In the genomic region with DNA sequence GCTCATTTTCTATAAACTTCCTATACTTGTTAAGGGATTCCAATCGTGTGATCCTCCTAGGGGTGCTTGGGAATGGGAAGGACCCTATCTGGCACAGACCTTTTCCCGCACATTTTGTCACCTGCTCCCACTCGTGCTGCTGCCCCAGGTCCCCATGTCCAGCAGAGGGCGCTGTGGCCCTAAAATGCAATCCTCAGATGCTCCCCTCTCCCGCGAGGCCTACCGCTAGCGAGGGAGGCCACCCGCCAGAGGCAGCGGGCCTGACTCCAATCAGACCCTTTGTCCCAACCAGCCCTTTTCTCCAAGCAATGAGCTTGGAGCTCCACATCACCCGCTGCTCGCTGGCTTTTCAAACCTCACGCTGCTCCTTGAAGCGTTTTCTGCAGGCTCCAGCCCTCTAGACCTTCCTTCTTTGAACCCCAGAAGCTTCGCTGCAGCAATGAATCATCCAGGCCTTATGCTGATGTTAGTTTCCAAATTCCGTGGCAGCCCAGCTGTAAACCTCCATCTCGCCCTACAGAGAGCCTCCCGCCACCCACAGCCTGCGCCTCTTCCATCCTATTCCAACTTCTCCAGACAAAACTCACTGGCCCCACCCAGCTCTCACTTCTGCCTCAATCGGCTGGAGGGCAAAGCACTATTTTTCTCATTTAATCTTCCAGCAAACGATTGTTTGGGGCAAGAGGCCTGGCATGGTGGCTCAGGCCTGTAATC, we compare ENCODE assay signal across 8 cellular contexts. TPM values are rescaled to one million over a fixed set of nuclear protein-coding genes. Genes with fewer than 3 reads are reported as not detected.
DNase-seq lines count a peak whose midpoint lies in the region; ATAC-seq and TF ChIP-seq lines count a peak whose summit lies in the region.

No MANE protein-coding gene starts in this region.

- H3K4me3 ChIP-seq in AG09309 (ENCODE audit: control insufficient read depth, low read depth, low read length) (no peak overlapping the region; the same call in 1 of the 2 replicates), H7 (ENCODE audit: insufficient read depth, low read depth, low read length) (no peak overlapping the region), WERI-Rb-1 (ENCODE audit: low read depth, low read length) (no peak overlapping the region)

- DNase-seq in AG09309 (ENCODE audit: low read depth) (no peak), H7 (peak; percentile 96), NCI-H2196 (lab: John Stamatoyannopoulos, UW; ENCODE audit: unreplicated experiment) (peak; percentile 94), WERI-Rb-1 (peak; percentile 97), MCF 10A (ENCODE audit: unreplicated experiment) (peak; percentile 90), islet precursor cell (peak; percentile 97)
- peak; percentile 90 for DNase-seq in stimulated activated CD4-positive, alpha-beta T cell treated with anti-CD3 and anti-CD28 coated beads, Interleukin-12 subunit alpha, Interleukin-12 subunit beta, amount 100 ng/mL, for 4 hours

- H3K36me3 ChIP-seq in H7 (replicated peaks; ENCODE audit: control insufficient read depth, insufficient read depth, low read length) (no peaks in the 10 kb centered on the region), WERI-Rb-1 (no peaks in the 10 kb centered on the region)

- CTCF ChIA-PET in MCF 10A (lab: Yijun Ruan, JAX): interaction anchor here (0.6 to 6.2 kb wide), 33 partner anchors 11 to 188 kb away, joined by 3 to 65 read pairs (median 5); a partner anchor contains a TSS

- H3K27ac ChIP-seq in WERI-Rb-1: peak overlapping the region; percentile 22; the same call in 1 of the 2 replicates

- no peaks in the 10 kb centered on the region for H3K9me3 ChIP-seq in WERI-Rb-1 (ENCODE audit: severe bottlenecking)

- H3K4me1 Mint-ChIP-seq in MCF 10A (ENCODE audit: insufficient read depth, unreplicated experiment): peaks cover 17% of the 10 kb centered on the region

- no peaks in the 10 kb centered on the region for H3K36me3 Mint-ChIP-seq in MCF 10A (ENCODE audit: insufficient read depth, unreplicated experiment)

- H3K27me3 Mint-ChIP-seq in MCF 10A (ENCODE audit: insufficient read depth, unreplicated experiment): no peaks in the 10 kb centered on the region

- H3K9me3 Mint-ChIP-seq in MCF 10A (ENCODE audit: unreplicated experiment): no peaks in the 10 kb centered on the region

- ATAC-seq in HG03097 (IDR thresholded peaks at IDR 0.05; ENCODE audit: low FRiP score, unreplicated experiment): no peak

- H3K4me3 Mint-ChIP-seq in MCF 10A (ENCODE audit: unreplicated experiment): no peak overlapping the region

- POLR2A ChIA-PET in MCF 10A (lab: Yijun Ruan, JAX): interaction anchor here (0.6 to 1.2 kb wide), 5 partner anchors 23 to 241 kb away, joined by 3 read pairs; a partner anchor contains a TSS

- intact Hi-C loops in MCF 10A (cut with micrococcal nuclease): loop anchor here (1.0 kb wide), 2 partner anchors 103 to 139 kb away; no protein-coding TSS in a partner anchor

- H3K27me3 ChIP-seq in H7 (ENCODE audit: control insufficient read depth, insufficient read depth, low read length) (peaks cover 18% of the 10 kb centered on the region), WERI-Rb-1 (ENCODE audit: insufficient read depth, low read depth, severe bottlenecking) (no peaks in the 10 kb centered on the region)

- TF ChIP-seq CTCF in AG09309 (IDR thresholded peaks at IDR 0.05; ENCODE audit: control insufficient read depth, insufficient read depth, low read depth, low read length, missing control alignments): peak; percentile 97
- peak; percentile 99 for TF ChIP-seq CTCF in WERI-Rb-1 (IDR thresholded peaks at IDR 0.05; ENCODE audit: low read depth, low read length)
- TF ChIP-seq CTCF in MCF 10A (IDR thresholded peaks at IDR 0.05; ENCODE audit: unreplicated experiment): peak; percentile 93

- no peak overlapping the region for H3K27ac Mint-ChIP-seq in MCF 10A (ENCODE audit: low read depth, unreplicated experiment)

- BruUV-seq in MCF 10A (replicated peaks; lab: Mats Ljungman, UMichigan): no TSS peak

RNA-seq across cellular contexts. Expression of a gene that starts 23.6 kb away (rescaled TPM):
- 21.1 and 28.3 TPM in 2 replicates for total RNA-seq in H7 (2014; rRNA removed; shearing (Covaris generic))
- total RNA-seq in MCF 10A (2022): 6.8 and 10.1 TPM in 2 replicates

RNA-seq across cellular contexts. Expression of a gene that starts 30.5 kb away (rescaled TPM):
- total RNA-seq in H7 (2014; rRNA removed; shearing (Covaris generic)): 16.9 and 23.2 TPM in 2 replicates
- total RNA-seq in MCF 10A (2022): 40.8 and 43.6 TPM in 2 replicates
